Comparison of ENCODE assay signal across 13 cellular contexts in genomic region chr2:13046557-13047165, GRCh38.
DNase-seq lines count a peak whose midpoint lies in the region; ATAC-seq and TF ChIP-seq lines count a peak whose summit lies in the region.
"Had no signal": no experiment of that assay in that cellular context is flagged by ENCODE, and none has a peak within 500 bp of the region (broad histone marks: within the 10 kb centered on the region; RNA-seq: fewer than 3 reads in every experiment).

No MANE protein-coding gene starts in this region.

- intact Hi-C loops in left ventricle myocardium inferior (cut with micrococcal nuclease) (no loop called here), left cardiac atrium (cut with DNase I) (no loop called here), PC-3 (cut with micrococcal nuclease) (no loop called here), upper lobe of right lung (cut with DNase I) (no loop called here)

- H3K4me3 ChIP-seq in left ventricle myocardium inferior (no peak overlapping the region), PC-3 (ENCODE audit: low read length) (no peak overlapping the region), upper lobe of right lung (no peak overlapping the region), gastroesophageal sphincter (no peak overlapping the region)
- H3K4me3 ChIP-seq: MG63 had no signal

- 45 to 67% methylated on average over 2 of the region's 2 CpGs for WGBS in gastroesophageal sphincter (ENCODE audit: low coverage in 1 of 2), 2 donors

- H3K79me2 ChIP-seq in PC-3 (ENCODE audit: low read length), result no peaks in the 10 kb centered on the region

- CTCF ChIA-PET in PC-3 (lab: Charles Lee), result interaction anchor here (0.6 kb wide), 1 partner anchor 298 kb away, joined by 9 read pairs; no protein-coding TSS in a partner anchor

- H3K9ac ChIP-seq in PC-3 (ENCODE audit: low read length), result no peak overlapping the region

- H3K27me3 ChIP-seq in left ventricle myocardium inferior (ENCODE audit: low read depth), result peaks cover 7% of the 10 kb centered on the region
- H3K27me3 ChIP-seq in PC-3 (ENCODE audit: low read length), result peaks cover 9% of the 10 kb centered on the region; the same call in 1 of the 2 replicates
- H3K27me3 ChIP-seq in upper lobe of right lung, result no peaks in the 10 kb centered on the region
- peaks cover 4% of the 10 kb centered on the region for H3K27me3 ChIP-seq in gastroesophageal sphincter

- no peak for TF ChIP-seq EP300 in gastroesophageal sphincter (IDR thresholded peaks at IDR 0.05)

- no TSS peak for BruUV-seq in PC-3 (replicated peaks; lab: Mats Ljungman, UMichigan)

- H2AFZ ChIP-seq in PC-3 (ENCODE audit: low read length), result no peak overlapping the region

- no peaks in the 10 kb centered on the region for H3K4me1 ChIP-seq in left ventricle myocardium inferior
- H3K4me1 ChIP-seq in PC-3 (ENCODE audit: insufficient read depth, low read length), result no peaks in the 10 kb centered on the region
- H3K4me1 ChIP-seq in upper lobe of right lung, result no peaks in the 10 kb centered on the region
- no peaks in the 10 kb centered on the region for H3K4me1 ChIP-seq in gastroesophageal sphincter

- POLR2A ChIA-PET in PC-3 (lab: Charles Lee; ENCODE audit: unreplicated experiment), result no interaction called here

- H3K9me3 ChIP-seq in left ventricle myocardium inferior (replicated peaks) (peaks cover 6% of the 10 kb centered on the region), PC-3 (ENCODE audit: low read length) (no peaks in the 10 kb centered on the region), upper lobe of right lung (no peaks in the 10 kb centered on the region), gastroesophageal sphincter (peaks cover 0 to 3% (median 0%) of the 10 kb centered on the region in 3 donors)
- H3K9me3 ChIP-seq: MG63 had no signal

- H3F3A ChIP-seq in PC-3 (ENCODE audit: low read length, unreplicated experiment), result no peaks in the 10 kb centered on the region

- TF ChIP-seq CTCF in left ventricle myocardium inferior (IDR thresholded peaks at IDR 0.05; ENCODE audit: borderline replicate concordance), result peak; percentile 56
- peak; percentile 52 for TF ChIP-seq CTCF in PC-3 (conservative IDR thresholded peaks at IDR 0.05; ENCODE audit: low read depth, low read length)
- TF ChIP-seq CTCF in upper lobe of right lung (IDR thresholded peaks at IDR 0.05), result peak; percentile 34
- TF ChIP-seq CTCF in gastroesophageal sphincter (IDR thresholded peaks at IDR 0.05), result peak in 2 of 4 experiments; percentile 12 to 27

- no peaks in the 10 kb centered on the region for H3K9me2 ChIP-seq in PC-3 (replicated peaks; ENCODE audit: low read length)

- no peak overlapping the region for H3K4me2 ChIP-seq in PC-3 (ENCODE audit: low read length)

- no peaks in the 10 kb centered on the region for H4K20me1 ChIP-seq in PC-3 (ENCODE audit: low read length)

- ATAC-seq in left cardiac atrium, result no peak
- no peak for ATAC-seq in PC-3
- ATAC-seq in upper lobe of right lung, result no peak
- ATAC-seq in gastroesophageal sphincter, result no peak
- ATAC-seq: stimulated activated naive CD8-positive, alpha-beta T cell treated with anti-CD3 and anti-CD28 coated beads, Interleukin-15, Interleukin-2, amounts not matched to agents 100 U/mL and 50 U/mL, for 24 hours had no signal

- no peak for TF ChIP-seq POLR2A in gastroesophageal sphincter (IDR thresholded peaks at IDR 0.05)

- H3K36me3 ChIP-seq in left ventricle myocardium inferior (no peaks in the 10 kb centered on the region), PC-3 (ENCODE audit: low read depth, low read length) (no peaks in the 10 kb centered on the region), upper lobe of right lung (no peaks in the 10 kb centered on the region), gastroesophageal sphincter (no peaks in the 10 kb centered on the region)
- H3K36me3 ChIP-seq: MG63 had no signal

- no peak overlapping the region for H3K27ac ChIP-seq in left ventricle myocardium inferior (replicated peaks)
- no peak overlapping the region for H3K27ac ChIP-seq in PC-3 (ENCODE audit: low read length)
- no peak overlapping the region for H3K27ac ChIP-seq in upper lobe of right lung
- H3K27ac ChIP-seq in gastroesophageal sphincter, result no peak overlapping the region
- H3K27ac ChIP-seq in caudate nucleus (ENCODE audit: low read depth, low read length), result no peak overlapping the region
- H3K27ac ChIP-seq: epithelial cell of prostate had no signal

- DNase-seq in left ventricle myocardium inferior (no peak), left cardiac atrium (no peak), PC-3 (peak; percentile 56), fibroblast of peridontal ligament (ENCODE audit: extremely low read depth) (peak; percentile 61), upper lobe of right lung (no peak), caudate nucleus (lab: John Stamatoyannopoulos, UW) (no peak)
- DNase-seq in effector CD4-positive, alpha-beta T cell, result no peak
- DNase-seq: activated CD4-positive, alpha-beta T cell treated with anti-CD3 and anti-CD28 coated beads for 1 hour; MG63; nucleus accumbens; stimulated activated naive CD8-positive, alpha-beta T cell treated with anti-CD3 and anti-CD28 coated beads, Interleukin-15, Interleukin-2, amounts not matched to agents 100 U/mL and 50 U/mL, for 24 hours had no signal

Comparison
In these comparisons a context has a peak if more than half of its experiments do, and no peak if none do; other contexts are left out.
1. DNase-seq: peak in PC-3 (single experiment) and fibroblast of peridontal ligament (single experiment); none in left ventricle myocardium inferior (single experiment), left cardiac atrium (single experiment), upper lobe of right lung (single experiment), effector CD4-positive, alpha-beta T cell (single experiment) and caudate nucleus (0 of 61).